8 cellular contexts compared by ENCODE assay signal in the genomic region with DNA sequence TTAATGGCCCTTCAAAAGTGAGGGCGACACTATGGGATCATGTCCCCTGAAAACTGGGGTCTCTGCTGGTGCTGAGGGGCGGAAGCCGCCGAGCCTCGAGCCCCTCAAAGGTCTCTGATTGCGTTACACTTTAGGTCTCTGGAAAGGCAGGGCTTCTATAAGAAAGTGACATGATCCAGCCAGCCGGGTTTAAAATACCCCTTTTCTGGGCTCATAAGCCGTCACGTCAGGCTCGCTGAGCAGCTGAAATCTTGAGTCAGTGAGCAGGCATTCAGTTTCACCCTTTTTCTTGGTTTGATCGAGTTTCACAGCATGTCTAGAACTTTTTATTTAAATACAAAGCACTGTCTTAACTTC. TPM values are rescaled to one million over a fixed set of nuclear protein-coding genes. Genes with fewer than 3 reads are reported as not detected.
DNase-seq lines count a peak whose midpoint lies in the region; ATAC-seq lines count a peak whose summit lies in the region.

No MANE protein-coding gene starts in this region.

- WGBS in mesodermal cell (ENCODE audit: insufficient coverage in 2 of 2), 2 experiments = 4 to 8% methylated on average over 7 to 10 of the region's 11 CpGs

- no peaks in the 10 kb centered on the region for H3K27me3 Mint-ChIP-seq in IgD-negative memory B cell
- no peaks in the 10 kb centered on the region for H3K27me3 Mint-ChIP-seq in activated T-helper 2 cell treated with anti-CD3 and anti-CD28 coated beads, Interferon-gamma antibody, Interleukin-2, Interleukin-4, amounts not matched to agents 10 μg/mL and 5 μg/mL and 100 μg/mL, durations not matched to agents 14 hours and 24 hours and 36 hours (ENCODE audit: low read depth)

- H3K4me1 ChIP-seq in mesodermal cell (ENCODE audit: control insufficient read depth, insufficient read depth, low read length, poor library complexity, severe bottlenecking) = peaks cover 19% of the 10 kb centered on the region

- DNase-seq in D341Med (ENCODE audit: low spot score) (peak; percentile 45), NCI-H2196 treated with DMSO at 0.1 percent for 48 hours (lab: John Stamatoyannopoulos, UW; ENCODE audit: unreplicated experiment) (no peak), middle frontal gyrus (ENCODE audit: extremely low spot score, low spot score) (no peak)
- no peak for DNase-seq in activated T-helper 2 cell treated with anti-CD3 and anti-CD28 coated beads, Interferon-gamma antibody, Interleukin-2, Interleukin-4, amounts not matched to agents 10 μg/mL and 5 μg/mL and 100 μg/mL, durations not matched to agents 14 hours and 24 hours and 36 hours (ENCODE audit: low spot score)
- no peak for DNase-seq in activated CD4-positive, CD25-positive, alpha-beta regulatory T cell (lab: John Stamatoyannopoulos, UW)

- ATAC-seq in GM21717 (IDR thresholded peaks at IDR 0.05; ENCODE audit: unreplicated experiment) = no peak

- peak overlapping the region; percentile 74 for H3K4me3 ChIP-seq in mesodermal cell (ENCODE audit: extremely low read depth, insufficient read depth, low read length, poor library complexity, severe bottlenecking)

- intact Hi-C loops in activated T-helper 2 cell treated with anti-CD3 and anti-CD28 coated beads, Interferon-gamma antibody, Interleukin-2, Interleukin-4, amounts not matched to agents 10 μg/mL and 5 μg/mL and 100 μg/mL, durations not matched to agents 14 hours and 24 hours and 36 hours (cut with micrococcal nuclease) = loop anchor here (1.0 to 10.0 kb wide), 8 partner anchors 38 to 698 kb away; a partner anchor contains a TSS

- peak overlapping the region; percentile 99 for H3K27ac ChIP-seq in mesodermal cell (ENCODE audit: low read depth, low read length, severe bottlenecking)

- H3K27ac Mint-ChIP-seq in IgD-negative memory B cell = peak overlapping the region; percentile 92 to 99 (median 99)
- H3K27ac Mint-ChIP-seq in activated T-helper 2 cell treated with anti-CD3 and anti-CD28 coated beads, Interferon-gamma antibody, Interleukin-2, Interleukin-4, amounts not matched to agents 10 μg/mL and 5 μg/mL and 100 μg/mL, durations not matched to agents 14 hours and 24 hours and 36 hours = peak overlapping the region; percentile 100

- H3K36me3 Mint-ChIP-seq in IgD-negative memory B cell = peaks cover 5% of the 10 kb centered on the region
- peaks cover 29% of the 10 kb centered on the region for H3K36me3 Mint-ChIP-seq in activated T-helper 2 cell treated with anti-CD3 and anti-CD28 coated beads, Interferon-gamma antibody, Interleukin-2, Interleukin-4, amounts not matched to agents 10 μg/mL and 5 μg/mL and 100 μg/mL, durations not matched to agents 14 hours and 24 hours and 36 hours (ENCODE audit: low read depth)

- H3K9me3 ChIP-seq in mesodermal cell (ENCODE audit: control insufficient read depth, low read length) = no peaks in the 10 kb centered on the region

- H3K4me1 Mint-ChIP-seq in IgD-negative memory B cell = peaks cover 22 to 30% (median 28%) of the 10 kb centered on the region in 3 donors
- H3K4me1 Mint-ChIP-seq in activated T-helper 2 cell treated with anti-CD3 and anti-CD28 coated beads, Interferon-gamma antibody, Interleukin-2, Interleukin-4, amounts not matched to agents 10 μg/mL and 5 μg/mL and 100 μg/mL, durations not matched to agents 14 hours and 24 hours and 36 hours (ENCODE audit: low read depth) = peaks cover 25% of the 10 kb centered on the region

- peaks cover 22% of the 10 kb centered on the region for H3K36me3 ChIP-seq in mesodermal cell (ENCODE audit: control insufficient read depth, insufficient read depth, low read length)

- peaks cover 0 to 2% (median 0%) of the 10 kb centered on the region in 3 donors for H3K9me3 Mint-ChIP-seq in IgD-negative memory B cell
- no peaks in the 10 kb centered on the region for H3K9me3 Mint-ChIP-seq in activated T-helper 2 cell treated with anti-CD3 and anti-CD28 coated beads, Interferon-gamma antibody, Interleukin-2, Interleukin-4, amounts not matched to agents 10 μg/mL and 5 μg/mL and 100 μg/mL, durations not matched to agents 14 hours and 24 hours and 36 hours

- peak overlapping the region; percentile 85 to 100 (median 95) for H3K4me3 Mint-ChIP-seq in IgD-negative memory B cell
- H3K4me3 Mint-ChIP-seq in activated T-helper 2 cell treated with anti-CD3 and anti-CD28 coated beads, Interferon-gamma antibody, Interleukin-2, Interleukin-4, amounts not matched to agents 10 μg/mL and 5 μg/mL and 100 μg/mL, durations not matched to agents 14 hours and 24 hours and 36 hours (ENCODE audit: low read depth) = peak overlapping the region; percentile 94

RNA-seq across cellular contexts. Expression of a gene that starts 0.6 kb away (rescaled TPM):
- 580 TPM for polyA plus RNA-seq in IgD-negative memory B cell
- total RNA-seq in activated T-helper 2 cell treated with anti-CD3 and anti-CD28 coated beads, Interferon-gamma antibody, Interleukin-2, Interleukin-4, amounts not matched to agents 10 μg/mL and 5 μg/mL and 100 μg/mL, durations not matched to agents 14 hours and 24 hours and 36 hours = 594 and 603 TPM in 2 replicates
- polyA plus RNA-seq in mesodermal cell (2013, experiment 1 of 2) = 672 TPM
- 742 TPM for polyA plus RNA-seq in mesodermal cell (2013, experiment 2 of 2)

RNA-seq across cellular contexts. Expression of a gene that starts 44.0 kb away (rescaled TPM):
- polyA plus RNA-seq in IgD-negative memory B cell = not detected
- total RNA-seq in activated T-helper 2 cell treated with anti-CD3 and anti-CD28 coated beads, Interferon-gamma antibody, Interleukin-2, Interleukin-4, amounts not matched to agents 10 μg/mL and 5 μg/mL and 100 μg/mL, durations not matched to agents 14 hours and 24 hours and 36 hours = not detected in 2 replicates
- polyA plus RNA-seq in mesodermal cell (2013, experiment 1 of 2) = not detected
- not detected for polyA plus RNA-seq in mesodermal cell (2013, experiment 2 of 2)
